In the genomic region with DNA sequence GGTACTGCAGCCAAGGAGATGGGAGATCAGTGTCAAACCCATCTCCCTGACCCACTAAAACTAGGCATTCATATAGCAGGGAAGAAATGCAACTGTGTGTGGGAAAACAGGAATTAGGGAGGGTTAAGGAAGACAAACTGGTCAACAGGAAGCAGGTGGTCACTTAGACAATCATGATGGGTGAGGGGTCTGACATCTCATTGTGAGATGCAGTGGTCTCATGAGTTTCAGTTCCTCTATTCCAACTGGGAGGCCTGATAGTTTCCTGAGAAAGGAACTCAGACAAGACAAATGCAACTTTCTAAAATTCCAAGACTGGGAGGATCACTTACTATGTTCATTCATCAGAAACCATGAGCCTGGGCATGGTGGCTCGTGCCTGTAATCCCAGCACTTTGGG, we compare ENCODE assay signal across 30 cellular contexts.
"Had no signal": no experiment of that assay in that cellular context is flagged by ENCODE, and none has a peak within 500 bp of the region (broad histone marks: within the 10 kb centered on the region; RNA-seq: fewer than 3 reads in every experiment).

No MANE protein-coding gene starts in this region.

- H3K27ac ChIP-seq: dorsolateral prefrontal cortex, epithelial cell of prostate, foreskin keratinocyte, gastroesophageal sphincter, heart left ventricle, hepatocyte, left lung, neutrophil, pancreas, right lobe of liver, suprapubic skin, transverse colon, upper lobe of right lung, vagina had no signal

- H3K36me3 Mint-ChIP-seq: mesothelial cell of epicardium; natural killer cell treated with Interleukin-12 subunit alpha and Interleukin-12 subunit beta and Interleukin-15 and Interleukin-18, amount 100 ng/mL, for 72 hours had no signal

- H3K4me2 ChIP-seq: hepatocyte had no signal

- H3K36me3 ChIP-seq: gastroesophageal sphincter, heart left ventricle, left lung, neutrophil, pancreas, right lobe of liver, suprapubic skin, transverse colon, upper lobe of right lung, vagina had no signal

- H3K27ac Mint-ChIP-seq: mesothelial cell of epicardium; naive B cell; natural killer cell treated with Interleukin-12 subunit alpha and Interleukin-12 subunit beta and Interleukin-15 and Interleukin-18, amount 100 ng/mL, for 72 hours; stimulated activated naive CD8-positive, alpha-beta T cell treated with anti-CD3 and anti-CD28 coated beads, Interleukin-15, amount 100 ng/mL, for 72 hours had no signal

- DNase-seq: dorsolateral prefrontal cortex; effector CD4-positive, alpha-beta T cell; foreskin keratinocyte; heart left ventricle; kidney; left cardiac atrium; left lung; mesenchymal stem cell; mucosa of descending colon; naive B cell; pancreas; retina; right lobe of liver; small intestine; stimulated activated CD4-positive, alpha-beta T cell treated with anti-CD3 and anti-CD28 coated beads, Interleukin-15, amount 100 ng/mL, for 24 hours; stimulated activated CD4-positive, alpha-beta T cell treated with anti-CD3 and anti-CD28 coated beads, Interleukin-2, amount 100 ng/mL, for 48 hours; stimulated activated CD8-positive, alpha-beta memory T cell treated with anti-CD3 and anti-CD28 coated beads, Interleukin-4, amount 100 ng/mL, for 48 hours; stimulated activated naive CD4-positive, alpha-beta T cell; stimulated activated naive CD8-positive, alpha-beta T cell treated with anti-CD3 and anti-CD28 coated beads, Interleukin-15, amount 100 ng/mL, for 72 hours; transverse colon; upper lobe of right lung had no signal

- H3K4me3 Mint-ChIP-seq: mesothelial cell of epicardium; naive B cell; natural killer cell treated with Interleukin-12 subunit alpha and Interleukin-12 subunit beta and Interleukin-15 and Interleukin-18, amount 100 ng/mL, for 72 hours; neural crest cell; stimulated activated naive CD8-positive, alpha-beta T cell treated with anti-CD3 and anti-CD28 coated beads, Interleukin-15, amount 100 ng/mL, for 72 hours had no signal

- H3K4me1 Mint-ChIP-seq: mesothelial cell of epicardium; stimulated activated naive CD8-positive, alpha-beta T cell treated with anti-CD3 and anti-CD28 coated beads, Interleukin-15, amount 100 ng/mL, for 72 hours had no signal

- H2AFZ ChIP-seq: hepatocyte had no signal

- H3K9me3 Mint-ChIP-seq: stimulated activated naive CD8-positive, alpha-beta T cell treated with anti-CD3 and anti-CD28 coated beads, Interleukin-15, amount 100 ng/mL, for 72 hours had no signal

- H3K27me3 ChIP-seq: dorsolateral prefrontal cortex, foreskin keratinocyte, heart left ventricle, hepatocyte, left lung, neutrophil, pancreas, right lobe of liver, suprapubic skin, transverse colon, upper lobe of right lung, vagina had no signal

- H3K4me3 ChIP-seq: dorsolateral prefrontal cortex, gastroesophageal sphincter, heart left ventricle, hepatocyte, left lung, mucosa of descending colon, pancreas, right lobe of liver, suprapubic skin, transverse colon, upper lobe of right lung, vagina had no signal

- H3K79me2 ChIP-seq: hepatocyte had no signal

- H3K4me1 ChIP-seq: foreskin keratinocyte, gastroesophageal sphincter, heart left ventricle, left lung, pancreas, right lobe of liver, suprapubic skin, transverse colon, upper lobe of right lung, vagina had no signal

- H3K9me3 ChIP-seq: gastroesophageal sphincter, heart left ventricle, left lung, mucosa of descending colon, neutrophil, pancreas, right lobe of liver, suprapubic skin, transverse colon, upper lobe of right lung, vagina had no signal
